Comparison of ENCODE assay signal across 23 cellular contexts in genomic region chr22:25177895-25178294, GRCh38. TPM values are rescaled to one million over a fixed set of nuclear protein-coding genes. Genes with fewer than 3 reads are reported as not detected.
DNase-seq lines count a peak whose midpoint lies in the region; ATAC-seq and TF ChIP-seq lines count a peak whose summit lies in the region.
"Had no signal": no experiment of that assay in that cellular context is flagged by ENCODE, and none has a peak within 500 bp of the region (broad histone marks: within the 10 kb centered on the region; RNA-seq: fewer than 3 reads in every experiment).

No MANE protein-coding gene starts in this region.

- no peak overlapping the region for H3K4me3 ChIP-seq in BLaER1
- no peak overlapping the region for H3K4me3 ChIP-seq in upper lobe of right lung
- H3K4me3 ChIP-seq: A549, GM12878, HAP-1 had no signal

- TF ChIP-seq CTCF in RWPE1 (conservative IDR thresholded peaks at IDR 0.05; ENCODE audit: low read depth) (no peak), upper lobe of right lung (IDR thresholded peaks at IDR 0.05) (no peak)

- H3K36me3 ChIP-seq in BLaER1: no peaks in the 10 kb centered on the region
- peaks cover 28% of the 10 kb centered on the region for H3K36me3 ChIP-seq in upper lobe of right lung
- H3K36me3 ChIP-seq: BE2C had no signal

- intact Hi-C loops in left colon (cut with DNase I, micrococcal nuclease) (no loop called here), upper lobe of right lung (cut with DNase I) (no loop called here)

- peak overlapping the region; percentile 74 for H3K4me2 ChIP-seq in BLaER1
- H3K4me2 ChIP-seq: A549 had no signal

- CTCF ChIA-PET in RWPE1 (lab: Yijun Ruan, JAX): no interaction called here

- H3K4me1 ChIP-seq in BLaER1 (peaks cover 22% of the 10 kb centered on the region), upper lobe of right lung (peaks cover 6% of the 10 kb centered on the region)
- H3K4me1 ChIP-seq: A549, BE2C, HAP-1 had no signal

- H3K9me3 ChIP-seq in BLaER1 (peaks cover 18% of the 10 kb centered on the region), upper lobe of right lung (no peaks in the 10 kb centered on the region)
- H3K9me3 ChIP-seq: A549, BE2C, HAP-1 had no signal

- POLR2A ChIA-PET in RWPE1 (lab: Yijun Ruan, JAX; ENCODE audit: low non-redundant PET): no interaction called here

- H3K27me3 ChIP-seq in BLaER1 (no peaks in the 10 kb centered on the region; the same call in 1 of the 2 replicates), upper lobe of right lung (no peaks in the 10 kb centered on the region)
- H3K27me3 ChIP-seq: BE2C had no signal

- DNase-seq in RWPE1 (ENCODE audit: low spot score): no peak
- no peak for DNase-seq in left colon
- DNase-seq in upper lobe of right lung: peak; percentile 38
- DNase-seq in stimulated activated CD4-positive, alpha-beta T cell treated with anti-CD3 and anti-CD28 coated beads, Interleukin-2, amount 100 ng/mL, for 48 hours: no peak
- DNase-seq: 8988T; ACHN; AML-193; BE2C; CD4-positive, CD25-positive, alpha-beta regulatory T cell; DMS 273 treated with DMSO at 0.1 percent for 48 hours; DMS79; EL; GDM1; GOT3; HFFc6 had no signal

- H3K9ac ChIP-seq in BLaER1: no peak overlapping the region

- peak; percentile 7 for ATAC-seq in left colon
- no peak for ATAC-seq in upper lobe of right lung
- no peak for ATAC-seq in GM19324 (IDR thresholded peaks at IDR 0.05; ENCODE audit: low FRiP score, unreplicated experiment)
- ATAC-seq in GM19395 (IDR thresholded peaks at IDR 0.05; ENCODE audit: unreplicated experiment): no peak
- ATAC-seq: A549; CD8-positive, alpha-beta T cell; GM12878 had no signal

- H3K27ac ChIP-seq in BLaER1: no peak overlapping the region
- H3K27ac ChIP-seq in RWPE1: peak overlapping the region; percentile 92
- H3K27ac ChIP-seq in upper lobe of right lung: no peak overlapping the region
- H3K27ac ChIP-seq: A549, C4-2B had no signal

- H4K20me1 ChIP-seq in BLaER1: 0 out of 2 replicates have a peak, but pooled peaks cover 12% of the 10 kb centered on the region

RNA-seq across cellular contexts. Expression of gene CRYBB3, which starts 21.8 kb away (rescaled TPM):
- 1 to 10 TPM in 1 of 2 donors, under 1 TPM in 1; 0.70 to 2.1 TPM for total RNA-seq in left colon
- 0.72 TPM for total RNA-seq in upper lobe of right lung
- total RNA-seq: CD4-positive, CD25-positive, alpha-beta regulatory T cell; CD8-positive, alpha-beta T cell; GM12878; HFFc6 had no signal

RNA-seq across cellular contexts. Expression of gene CRYBB2, which starts 41.5 kb away (rescaled TPM):
- total RNA-seq in left colon (under 1 TPM; 0.37 to 0.67 TPM), upper lobe of right lung (not detected)
- total RNA-seq: CD4-positive, CD25-positive, alpha-beta regulatory T cell; CD8-positive, alpha-beta T cell; GM12878 had no signal
